ENCODE assay signal across 18 cellular contexts in genomic region chr18:74982946-74983635, GRCh38.
DNase-seq lines count a peak whose midpoint lies in the region; ATAC-seq, FAIRE-seq and TF ChIP-seq lines count a peak whose summit lies in the region.
"Had no signal": no experiment of that assay in that cellular context is flagged by ENCODE, and none has a peak within 500 bp of the region (broad histone marks: within the 10 kb centered on the region; RNA-seq: fewer than 3 reads in every experiment).

No MANE protein-coding gene starts in this region.

- BruUV-seq in Panc1 (replicated peaks; lab: Mats Ljungman, UMichigan) (no TSS peak), HepG2 (replicated peaks; lab: Mats Ljungman, UMichigan) (no TSS peak)

- H3K9ac ChIP-seq in HepG2 (ENCODE audit: insufficient read depth, low read depth, low read length) = no peak overlapping the region

- no peak overlapping the region for H2AFZ ChIP-seq in HepG2 (ENCODE audit: low read length)

- no peak for DNase-seq in heart right ventricle
- no peak for DNase-seq in right cardiac atrium
- DNase-seq in Panc1 (ENCODE audit: low read depth, low spot score) = no peak
- no peak for DNase-seq in HepG2 (ENCODE audit: low spot score)
- DNase-seq in upper lobe of left lung = no peak
- no peak for DNase-seq in lower leg skin (ENCODE audit: low spot score in 2 of 2)
- no peak for DNase-seq in effector CD4-positive, alpha-beta T cell
- no peak for DNase-seq in nucleus accumbens (lab: John Stamatoyannopoulos, UW)
- DNase-seq: ACHN; activated CD4-positive, alpha-beta T cell treated with anti-CD3 and anti-CD28 coated beads, Interleukin-2, amount 10 ng/mL, durations not matched to agents 24 days and 14 days; activated naive CD8-positive, alpha-beta T cell treated with anti-CD3 and anti-CD28 coated beads, Interleukin-2, amount 10 ng/mL, durations not matched to agents 7 days and 5 days; CD8-positive, alpha-beta memory T cell; HFFc6; KG1; NCI-H1694 treated with DMSO at 0.1 percent for 48 hours; NK-92 treated with Interleukin-12 subunit alpha and Interleukin-12 subunit beta, amount 100 ng/mL, for 24 hours had no signal

- H3K4me2 ChIP-seq in HepG2 (ENCODE audit: low read depth, low read length) = no peak overlapping the region

- TF ChIP-seq EP300 in HepG2 (IDR thresholded peaks at IDR 0.05; ENCODE audit: low read depth in 2 of 2, low read length in 2 of 2) (no peak), HepG2 (CRISPR knock-in tag; IDR thresholded peaks at IDR 0.05; ENCODE audit: borderline replicate concordance) (no peak), upper lobe of left lung (IDR thresholded peaks at IDR 0.05) (peak in 1 of 4 donors; percentile 6)

- POLR2A ChIA-PET in Panc1 (lab: Charles Lee) (no interaction called here), HepG2 (lab: Yijun Ruan, JAX) (no interaction called here)

- ATAC-seq in heart right ventricle (peak in 5 of 8 donors; percentile 13 to 67 (median 30)), right cardiac atrium (no peak), Panc1 (no peak), HepG2 (no peak), upper lobe of left lung (ENCODE audit: low FRiP score in 2 of 2) (peak in 1 of 2 donors; percentile 84)

- H3K27me3 ChIP-seq in heart right ventricle (no peaks in the 10 kb centered on the region), right cardiac atrium (ENCODE audit: control insufficient read depth, insufficient read depth) (no peaks in the 10 kb centered on the region), Panc1 (ENCODE audit: control insufficient read depth, insufficient read depth, low read length) (no peaks in the 10 kb centered on the region), HepG2 (ENCODE audit: control insufficient read depth in 1 of 2, insufficient read depth in 2 of 2, low read length in 2 of 2) (no peaks in the 10 kb centered on the region), upper lobe of left lung (no peaks in the 10 kb centered on the region)

- TF ChIP-seq POLR2A in HepG2 (IDR thresholded peaks at IDR 0.05; ENCODE audit: insufficient read depth in 1 of 2, low read depth in 2 of 2, low read length in 2 of 2) = no peak
- peak in 1 of 4 donors; percentile 49 for TF ChIP-seq POLR2A in upper lobe of left lung (IDR thresholded peaks at IDR 0.05)
- TF ChIP-seq POLR2A in lower leg skin (IDR thresholded peaks at IDR 0.05) = no peak

- intact Hi-C loops in heart right ventricle (cut with DNase I) = no loop called here
- intact Hi-C loops in right cardiac atrium (cut with DNase I) = no loop called here
- intact Hi-C loops in Panc1 (cut with micrococcal nuclease; ENCODE audit: unreplicated experiment) = no loop called here
- intact Hi-C loops in HepG2 (cut with micrococcal nuclease; ENCODE audit: unreplicated experiment) = no loop called here
- intact Hi-C loops in lower leg skin (cut with DNase I; ENCODE audit: low total_unique reads) = no loop called here

- H3K4me1 ChIP-seq in heart right ventricle (peaks cover 0 to 24% (median 0%) of the 10 kb centered on the region in 9 donors), right cardiac atrium (ENCODE audit: control insufficient read depth, insufficient read depth, low read length) (no peaks in the 10 kb centered on the region), Panc1 (ENCODE audit: control insufficient read depth, insufficient read depth, low read length) (no peaks in the 10 kb centered on the region), HepG2 (ENCODE audit: insufficient read depth, low read length) (no peaks in the 10 kb centered on the region), upper lobe of left lung (no peaks in the 10 kb centered on the region)

- in situ Hi-C loops in Panc1 (cut with HindIII; ENCODE audit: low pct_unique_long_range_greater_than_20kb, low sequenced_read_pairs) = no loop called here
- in situ Hi-C loops in HepG2 (cut with HindIII; ENCODE audit: extremely low pct_ligation_motif_present, low pct_unique_long_range_greater_than_20kb) = no loop called here

- H3K27ac ChIP-seq in heart right ventricle (peak overlapping the region in 3 of 10 donors; percentile 37 to 89 (median 42)), right cardiac atrium (ENCODE audit: low read length) (no peak overlapping the region), Panc1 (ENCODE audit: low read length) (peak overlapping the region; percentile 37; the same call in 1 of the 2 replicates), HepG2 (ENCODE audit: extremely low read length, insufficient read depth, low read length) (no peak overlapping the region), upper lobe of left lung (peak overlapping the region in 3 of 4 donors; percentile 38 to 72 (median 57))

- no peaks in the 10 kb centered on the region for H3K9me3 ChIP-seq in heart right ventricle
- H3K9me3 ChIP-seq in right cardiac atrium (ENCODE audit: control insufficient read depth, low read length) = no peaks in the 10 kb centered on the region
- no peaks in the 10 kb centered on the region for H3K9me3 ChIP-seq in Panc1 (ENCODE audit: control insufficient read depth, insufficient read depth, low read depth, low read length)
- no peaks in the 10 kb centered on the region for H3K9me3 ChIP-seq in HepG2 (ENCODE audit: low read length)
- H3K9me3 ChIP-seq in upper lobe of left lung = no peaks in the 10 kb centered on the region
- H3K9me3 ChIP-seq: thoracic aorta had no signal

- H3K36me3 ChIP-seq in heart right ventricle = peaks cover 0 to 5% (median 0%) of the 10 kb centered on the region in 9 donors
- H3K36me3 ChIP-seq in Panc1 (ENCODE audit: control insufficient read depth, insufficient read depth, low read length) = no peaks in the 10 kb centered on the region
- no peaks in the 10 kb centered on the region for H3K36me3 ChIP-seq in HepG2 (replicated peaks in 1 of 2; ENCODE audit: control insufficient read depth in 1 of 2, insufficient read depth in 2 of 2, low read length in 2 of 2)
- no peaks in the 10 kb centered on the region for H3K36me3 ChIP-seq in upper lobe of left lung
- H3K36me3 ChIP-seq: thoracic aorta had no signal

- CTCF ChIA-PET in Panc1 (lab: Charles Lee) (no interaction called here), HepG2 (lab: Yijun Ruan, JAX; ENCODE audit: low intra/inter-chr PET ratio, low total read pairs) (no interaction called here)

- TF ChIP-seq CTCF in heart right ventricle (IDR thresholded peaks at IDR 0.05) (no peak), Panc1 (IDR thresholded peaks at IDR 0.05) (no peak), HepG2 (CRISPR knock-in tag; IDR thresholded peaks at IDR 0.05) (no peak), upper lobe of left lung (IDR thresholded peaks at IDR 0.05) (no peak), lower leg skin (IDR thresholded peaks at IDR 0.05) (no peak)

- no peak for FAIRE-seq in HepG2 (lab: Jason Lieb, UNC)
- FAIRE-seq: GM12891 had no signal

- no peaks in the 10 kb centered on the region for H4K20me1 ChIP-seq in HepG2 (ENCODE audit: insufficient read depth, low read length)

- no peak for TF ChIP-seq RAD21 in HepG2 (CRISPR knock-in tag; IDR thresholded peaks at IDR 0.05)

- H3K4me3 ChIP-seq in heart right ventricle (no peak overlapping the region), right cardiac atrium (ENCODE audit: low read length) (no peak overlapping the region), Panc1 (ENCODE audit: low read depth in 2 of 2, low read length in 2 of 2) (no peak overlapping the region), HepG2 (replicated peaks in 1 of 3; ENCODE audit: insufficient read depth in 1 of 3, low read depth in 2 of 3, low read length in 3 of 3) (no peak overlapping the region), upper lobe of left lung (no peak overlapping the region), lower leg skin (ENCODE audit: low read depth, poor library complexity, severe bottlenecking) (no peak overlapping the region)
- H3K4me3 ChIP-seq: thoracic aorta had no signal

- WGBS in heart right ventricle, 2 donors = 85 to 90% methylated on average over 6 of the region's 6 CpGs
- 82% methylated on average over 6 of the region's 6 CpGs for WGBS in right cardiac atrium
- WGBS in HepG2 (ENCODE audit: low lambda C conversion rate) = 94% methylated on average over 6 of the region's 6 CpGs
- 64 to 67% methylated on average over 6 of the region's 6 CpGs for WGBS in upper lobe of left lung, 2 donors
- 75 to 76% methylated on average over 6 of the region's 6 CpGs for WGBS in lower leg skin, 2 donors

- H3K79me2 ChIP-seq in HepG2 (ENCODE audit: insufficient read depth, low read length) = no peaks in the 10 kb centered on the region

TF ChIP-seq in HepG2, 621 proteins besides CTCF, POLR2A, EP300 and RAD21:
- TF ChIP-seq ONECUT2 (CRISPR knock-in tag; IDR thresholded peaks at IDR 0.05) (no peak), ZNF225 (CRISPR knock-in tag; IDR thresholded peaks at IDR 0.05) (no peak), MED8 (CRISPR knock-in tag; IDR thresholded peaks at IDR 0.05; ENCODE audit: insufficient replicate concordance) (no peak), ATF7 (IDR thresholded peaks at IDR 0.05) (peak; percentile 32; the same call in 1 of the 2 replicates), ATF7 (CRISPR knock-in tag; IDR thresholded peaks at IDR 0.05) (no peak), ZNF75D (CRISPR knock-in tag; IDR thresholded peaks at IDR 0.05; ENCODE audit: borderline replicate concordance) (no peak), ZNF557 (CRISPR knock-in tag; IDR thresholded peaks at IDR 0.05) (no peak)

Comparison
In these comparisons a context has a peak if more than half of its experiments do, and no peak if none do; other contexts are left out.
1. ATAC-seq: peak in heart right ventricle (5 of 8); none in right cardiac atrium (0 of 2), Panc1 (single experiment) and HepG2 (single experiment).
2. H3K27ac ChIP-seq: peak in Panc1 (single experiment) and upper lobe of left lung (3 of 4); none in right cardiac atrium (single experiment) and HepG2 (single experiment).